Comparison of ENCODE assay signal across 22 cellular contexts in the genomic region with DNA sequence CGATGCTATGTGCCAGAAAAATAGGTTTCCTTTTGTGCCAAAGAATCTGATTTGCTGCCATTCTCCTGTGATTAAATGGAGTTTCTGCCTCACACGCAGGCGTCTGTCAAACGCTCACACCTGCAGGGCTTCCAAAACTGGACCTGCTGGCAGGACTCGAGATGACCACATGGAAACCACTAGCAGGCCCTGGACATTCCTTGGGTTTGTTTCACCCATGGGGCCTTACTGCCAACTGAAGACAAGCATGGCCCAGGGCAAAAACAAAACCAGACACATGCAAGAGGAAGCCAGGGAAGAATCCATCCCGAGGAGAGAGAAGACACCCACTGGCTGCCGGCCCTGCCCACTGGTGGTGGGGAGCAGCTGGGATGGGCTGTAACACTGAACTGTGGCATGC. TPM values are rescaled to one million over a fixed set of nuclear protein-coding genes. Genes with fewer than 3 reads are reported as not detected.
DNase-seq lines count a peak whose midpoint lies in the region; ATAC-seq and TF ChIP-seq lines count a peak whose summit lies in the region.
"Had no signal": no experiment of that assay in that cellular context is flagged by ENCODE, and none has a peak within 500 bp of the region (broad histone marks: within the 10 kb centered on the region; RNA-seq: fewer than 3 reads in every experiment).

No MANE protein-coding gene starts in this region.

- H3K4me1 ChIP-seq in A673 (ENCODE audit: insufficient read depth, low read length, poor library complexity, severe bottlenecking): peaks cover 22% of the 10 kb centered on the region
- no peaks in the 10 kb centered on the region for H3K4me1 ChIP-seq in CD8-positive, alpha-beta memory T cell (ENCODE audit: insufficient read depth, low read length)
- H3K4me1 ChIP-seq: HAP-1 had no signal

- H3K36me3 Mint-ChIP-seq in chondrocyte (ENCODE audit: low read depth): peaks cover 32% of the 10 kb centered on the region
- peaks cover 0 to 91% (median 29%) of the 10 kb centered on the region in 3 donors for H3K36me3 Mint-ChIP-seq in CD8-positive, alpha-beta memory T cell

- H3K27me3 ChIP-seq in A673 (replicated peaks; ENCODE audit: insufficient read depth, low read depth, low read length, poor library complexity): no peaks in the 10 kb centered on the region
- H3K27me3 ChIP-seq in CD8-positive, alpha-beta memory T cell (ENCODE audit: insufficient read depth, low read length, poor library complexity, severe bottlenecking): no peaks in the 10 kb centered on the region
- H3K27me3 ChIP-seq: neural progenitor cell had no signal

- H3K4me3 Mint-ChIP-seq in chondrocyte (ENCODE audit: unreplicated experiment): no peak overlapping the region
- no peak overlapping the region for H3K4me3 Mint-ChIP-seq in CD8-positive, alpha-beta memory T cell
- H3K4me3 Mint-ChIP-seq: activated CD4-positive, alpha-beta memory T cell treated with anti-CD3 and anti-CD28 coated beads for 36 hours; activated naive CD4-positive, alpha-beta T cell treated with anti-CD3 and anti-CD28 coated beads, Interleukin-2, amount 10 ng/mL, durations not matched to agents 7 days and 5 days; activated T-cell treated with anti-CD3 and anti-CD28 coated beads, Interleukin-2, amount 50 U/mL, for 24 hours; neural progenitor cell had no signal

- intact Hi-C loops in A673 (cut with micrococcal nuclease; ENCODE audit: unreplicated experiment): no loop called here

- no TSS peak for BruUV-seq in A673 (replicated peaks; lab: Mats Ljungman, UMichigan)

- ATAC-seq in activated CD4-positive, CD25-positive, alpha-beta regulatory T cell treated with anti-CD3 and anti-CD28 coated beads, Interleukin-2, amount 50 U/mL, for 24 hours: no peak
- ATAC-seq: GM12878 had no signal

- POLR2A ChIA-PET in A673 (lab: Charles Lee; ENCODE audit: low non-redundant PET): interaction anchor here (0.5 to 0.6 kb wide), 2 partner anchors 1237 to 1920 kb away, joined by 3 to 9 read pairs; no protein-coding TSS in a partner anchor
- POLR2A ChIA-PET in CD8-positive, alpha-beta memory T cell (lab: Charles Lee): no interaction called here

- CTCF ChIA-PET in A673 (lab: Charles Lee): no interaction called here
- CTCF ChIA-PET in CD8-positive, alpha-beta memory T cell (lab: Charles Lee): no interaction called here

- H3K9me3 Mint-ChIP-seq in chondrocyte (ENCODE audit: low read depth): no peaks in the 10 kb centered on the region
- no peaks in the 10 kb centered on the region for H3K9me3 Mint-ChIP-seq in CD8-positive, alpha-beta memory T cell
- H3K9me3 Mint-ChIP-seq: activated CD4-positive, alpha-beta memory T cell treated with anti-CD3 and anti-CD28 coated beads for 36 hours; activated naive CD4-positive, alpha-beta T cell treated with anti-CD3 and anti-CD28 coated beads, Interleukin-2, amount 10 ng/mL, durations not matched to agents 7 days and 5 days; activated T-cell treated with anti-CD3 and anti-CD28 coated beads, Interleukin-2, amount 50 U/mL, for 24 hours; neural progenitor cell had no signal

- H3K4me1 Mint-ChIP-seq in chondrocyte (ENCODE audit: low read depth): peaks cover 50% of the 10 kb centered on the region
- H3K4me1 Mint-ChIP-seq in CD8-positive, alpha-beta memory T cell: peaks cover 14 to 25% (median 17%) of the 10 kb centered on the region in 3 donors
- H3K4me1 Mint-ChIP-seq: activated naive CD4-positive, alpha-beta T cell treated with anti-CD3 and anti-CD28 coated beads, Interleukin-2, amount 10 ng/mL, durations not matched to agents 7 days and 5 days had no signal

- H3K36me3 ChIP-seq in A673 (ENCODE audit: insufficient read depth, low read length, poor library complexity, severe bottlenecking): peaks cover 80% of the 10 kb centered on the region
- peaks cover 42% of the 10 kb centered on the region for H3K36me3 ChIP-seq in CD8-positive, alpha-beta memory T cell (ENCODE audit: insufficient read depth, low read length)

- no peaks in the 10 kb centered on the region for H3K9me3 ChIP-seq in A673 (ENCODE audit: low read depth, low read length, poor library complexity, severe bottlenecking)
- no peaks in the 10 kb centered on the region for H3K9me3 ChIP-seq in CD8-positive, alpha-beta memory T cell (ENCODE audit: low read length)
- H3K9me3 ChIP-seq: HAP-1 had no signal

- H3K4me3 ChIP-seq in A673 (ENCODE audit: low read depth, low read length, poor library complexity, severe bottlenecking): no peak overlapping the region
- H3K4me3 ChIP-seq in CD8-positive, alpha-beta memory T cell (ENCODE audit: low read length): no peak overlapping the region
- H3K4me3 ChIP-seq: GM12878, HAP-1, neural progenitor cell had no signal

- H3K27ac Mint-ChIP-seq in chondrocyte (ENCODE audit: unreplicated experiment): peak overlapping the region; percentile 41
- no peak overlapping the region for H3K27ac Mint-ChIP-seq in CD8-positive, alpha-beta memory T cell
- H3K27ac Mint-ChIP-seq: activated CD4-positive, alpha-beta memory T cell treated with anti-CD3 and anti-CD28 coated beads for 36 hours; activated naive CD4-positive, alpha-beta T cell treated with anti-CD3 and anti-CD28 coated beads, Interleukin-2, amount 10 ng/mL, durations not matched to agents 7 days and 5 days; activated T-cell treated with anti-CD3 and anti-CD28 coated beads, Interleukin-2, amount 50 U/mL, for 24 hours; neural progenitor cell had no signal

- TF ChIP-seq CTCF in A673 (conservative IDR thresholded peaks at IDR 0.05; ENCODE audit: low read depth, low read length) (no peak), chondrocyte (IDR thresholded peaks at IDR 0.05) (no peak)

- peak overlapping the region; percentile 43 for H3K27ac ChIP-seq in A673 (ENCODE audit: low read depth, low read length, poor library complexity, severe bottlenecking)
- no peak overlapping the region for H3K27ac ChIP-seq in CD8-positive, alpha-beta memory T cell (ENCODE audit: low read depth, low read length)
- H3K27ac ChIP-seq: neural progenitor cell, VCaP had no signal

- no peak for DNase-seq in A673 (ENCODE audit: low spot score)
- peak; percentile 80 for DNase-seq in GM03348 (ENCODE audit: low spot score)
- DNase-seq in chondrocyte (ENCODE audit: low spot score): no peak
- peak; percentile 74 for DNase-seq in islet precursor cell
- no peak for DNase-seq in RPMI8226
- no peak for DNase-seq in NCI-H187 (lab: John Stamatoyannopoulos, UW)
- DNase-seq in CD8-positive, alpha-beta memory T cell: no peak
- DNase-seq: ACHN; activated CD4-positive, alpha-beta memory T cell treated with anti-CD3 and anti-CD28 coated beads for 36 hours; activated naive CD4-positive, alpha-beta T cell treated with anti-CD3 and anti-CD28 coated beads, Interleukin-2, amount 10 ng/mL, durations not matched to agents 7 days and 5 days; activated T-cell treated with anti-CD3 and anti-CD28 coated beads, Interleukin-2, amount 50 U/mL, for 24 hours; COR-L47; cortex of kidney; NCI-H1694 treated with DMSO at 0.1 percent for 48 hours; NCI-H2227 treated with DMSO at 0.1 percent for 48 hours; stimulated activated naive CD4-positive, alpha-beta T cell treated with Interleukin-2 at 50 U/mL for 16 hours; trophoblast cell had no signal

- no peaks in the 10 kb centered on the region for H3K27me3 Mint-ChIP-seq in chondrocyte (ENCODE audit: low read depth)
- H3K27me3 Mint-ChIP-seq in CD8-positive, alpha-beta memory T cell: no peaks in the 10 kb centered on the region
- H3K27me3 Mint-ChIP-seq: activated CD4-positive, alpha-beta memory T cell treated with anti-CD3 and anti-CD28 coated beads for 36 hours; activated naive CD4-positive, alpha-beta T cell treated with anti-CD3 and anti-CD28 coated beads, Interleukin-2, amount 10 ng/mL, durations not matched to agents 7 days and 5 days; activated T-cell treated with anti-CD3 and anti-CD28 coated beads, Interleukin-2, amount 50 U/mL, for 24 hours had no signal

RNA-seq across cellular contexts. Expression of gene MN1, which starts 55.9 kb away (rescaled TPM):
- total RNA-seq in A673 (2021): 8.4 and 10.3 TPM in 2 replicates
- 119 to 156 TPM (median 121 TPM) in 3 replicates for total RNA-seq in chondrocyte
- under 1 TPM; 0.04 to 0.13 TPM for total RNA-seq in CD8-positive, alpha-beta memory T cell
- polyA plus RNA-seq in CD8-positive, alpha-beta memory T cell: not detected

Comparison
In these comparisons a context has a peak if more than half of its experiments do, and no peak if none do; other contexts are left out.
1. DNase-seq: peak in GM03348 (single experiment) and islet precursor cell (single experiment); none in A673 (single experiment), chondrocyte (single experiment), RPMI8226 (single experiment), NCI-H187 (0 of 2) and CD8-positive, alpha-beta memory T cell (0 of 5).
2. RNA of gene MN1, which starts 55.9 kb away (total RNA-seq): 119 to 156 TPM in chondrocyte; 8.4 to 10.3 TPM in A673 and 0.04 to 0.13 TPM in CD8-positive, alpha-beta memory T cell; every median in the first group is over 10 times any median in the second.